Comparison of ENCODE assay signal across 24 cellular contexts in genomic region chr5:63687854-63688253, GRCh38.
"Had no signal": no experiment of that assay in that cellular context is flagged by ENCODE, and none has a peak within 500 bp of the region (broad histone marks: within the 10 kb centered on the region; RNA-seq: fewer than 3 reads in every experiment).

No MANE protein-coding gene starts in this region.

- ATAC-seq: heart right ventricle; left ventricle myocardium superior; lower lobe of right lung; naive thymus-derived CD8-positive, alpha-beta T cell; right cardiac atrium; stimulated activated memory B cell treated with anti-CD40 and anti-IgM and Interleukin-4, amounts not matched to agents 10 μg/mL and 1 μg/mL and 100 μg/mL, for 72 hours; stimulated activated naive CD8-positive, alpha-beta T cell treated with anti-CD3 and anti-CD28 coated beads, Interleukin-15, Interleukin-2, amounts not matched to agents 100 U/mL and 50 U/mL, for 24 hours had no signal

- H3K27me3 Mint-ChIP-seq: naive thymus-derived CD8-positive, alpha-beta T cell; stimulated activated memory B cell treated with anti-CD40 and anti-IgM and Interleukin-4, amounts not matched to agents 10 μg/mL and 1 μg/mL and 100 μg/mL, for 72 hours had no signal

- H3K4me1 Mint-ChIP-seq: immature natural killer cell; naive thymus-derived CD8-positive, alpha-beta T cell; stimulated activated memory B cell treated with anti-CD40 and anti-IgM and Interleukin-4, amounts not matched to agents 10 μg/mL and 1 μg/mL and 100 μg/mL, for 72 hours had no signal

- DNase-seq: dermis blood vessel endothelial cell; effector memory CD4-positive, alpha-beta T cell; erythroblast; esophagus squamous epithelium; foreskin melanocyte; glutamatergic neuron; heart right ventricle; hippocampal formation; immature natural killer cell; left ventricle myocardium superior; lower lobe of right lung; naive thymus-derived CD8-positive, alpha-beta T cell; right cardiac atrium; sigmoid colon; stimulated activated CD4-positive, alpha-beta T cell treated with anti-CD3 and anti-CD28 coated beads, Interleukin-2, amount 100 ng/mL, for 24 hours; stimulated activated CD4-positive, alpha-beta T cell treated with anti-CD3 and anti-CD28 coated beads, Interleukin-4, amount 100 ng/mL, for 24 hours; stimulated activated naive CD8-positive, alpha-beta T cell treated with anti-CD3 and anti-CD28 coated beads, Interleukin-15, Interleukin-2, amounts not matched to agents 100 U/mL and 50 U/mL, for 24 hours; testis; tibial artery; upper lobe of left lung had no signal

- H3K27me3 ChIP-seq: esophagus squamous epithelium, sigmoid colon, testis, tibial artery, upper lobe of left lung had no signal

- H3K36me3 ChIP-seq: esophagus squamous epithelium, heart right ventricle, lower lobe of right lung, prostate gland, sigmoid colon, tibial artery, upper lobe of left lung had no signal

- H3K27ac ChIP-seq: coronary artery, esophagus squamous epithelium, heart right ventricle, lower lobe of right lung, parathyroid adenoma, prostate gland, sigmoid colon, testis, tibial artery, upper lobe of left lung had no signal

- H2AFZ ChIP-seq: parathyroid adenoma had no signal

- H3K4me3 ChIP-seq: coronary artery, esophagus squamous epithelium, heart right ventricle, lower lobe of right lung, prostate gland, sigmoid colon, testis, tibial artery, upper lobe of left lung had no signal

- H3K4me1 ChIP-seq: esophagus squamous epithelium, heart right ventricle, lower lobe of right lung, parathyroid adenoma, prostate gland, sigmoid colon, testis, tibial artery, upper lobe of left lung had no signal

- H3K9ac ChIP-seq: parathyroid adenoma had no signal

- H3K27ac Mint-ChIP-seq: immature natural killer cell; naive thymus-derived CD8-positive, alpha-beta T cell; stimulated activated memory B cell treated with anti-CD40 and anti-IgM and Interleukin-4, amounts not matched to agents 10 μg/mL and 1 μg/mL and 100 μg/mL, for 72 hours had no signal

- H3K36me3 Mint-ChIP-seq: immature natural killer cell; naive thymus-derived CD8-positive, alpha-beta T cell; stimulated activated memory B cell treated with anti-CD40 and anti-IgM and Interleukin-4, amounts not matched to agents 10 μg/mL and 1 μg/mL and 100 μg/mL, for 72 hours had no signal

- H3K4me3 Mint-ChIP-seq: immature natural killer cell; naive thymus-derived CD8-positive, alpha-beta T cell; stimulated activated memory B cell treated with anti-CD40 and anti-IgM and Interleukin-4, amounts not matched to agents 10 μg/mL and 1 μg/mL and 100 μg/mL, for 72 hours had no signal

- H3K79me2 ChIP-seq: parathyroid adenoma had no signal

- H3K9me3 ChIP-seq: esophagus squamous epithelium, lower lobe of right lung, prostate gland, sigmoid colon, testis, tibial artery, upper lobe of left lung had no signal

- H3K9me3 Mint-ChIP-seq: stimulated activated memory B cell treated with anti-CD40 and anti-IgM and Interleukin-4, amounts not matched to agents 10 μg/mL and 1 μg/mL and 100 μg/mL, for 72 hours had no signal
